8 cellular contexts compared by ENCODE assay signal in the genomic region with DNA sequence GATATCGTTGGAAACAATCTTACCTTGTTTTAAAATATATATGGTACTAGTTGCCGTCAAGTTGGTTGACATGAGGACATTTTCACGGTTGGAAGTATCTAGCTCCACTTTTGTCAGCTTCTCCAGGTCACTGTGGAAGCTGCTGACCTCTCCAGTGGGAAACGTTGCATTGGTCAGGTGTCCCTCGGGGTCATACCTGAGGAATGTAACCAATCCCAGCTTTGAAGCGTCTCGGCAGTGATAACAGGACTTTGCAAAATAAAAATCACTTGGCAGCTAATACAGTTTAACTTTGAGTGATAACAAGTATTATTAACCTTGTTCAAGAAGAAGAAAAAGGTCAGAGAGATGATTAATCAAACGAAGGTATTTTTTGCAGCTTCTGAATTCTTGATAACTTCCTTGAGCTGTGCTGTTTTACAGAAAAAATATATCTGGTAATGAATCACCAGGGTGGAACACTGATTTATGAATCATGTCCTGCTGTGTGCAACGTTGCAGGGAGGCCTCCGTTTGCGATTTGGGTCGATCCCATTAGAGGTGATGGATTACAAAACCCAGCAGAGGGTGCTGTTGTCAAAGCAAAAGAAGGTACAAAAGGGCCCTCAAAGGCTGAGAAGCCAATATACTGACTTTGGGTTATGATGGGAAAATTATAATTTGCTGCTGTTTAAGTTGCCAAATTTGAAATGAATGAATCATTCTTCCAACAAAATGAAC.
DNase-seq lines count a peak whose midpoint lies in the region; ATAC-seq and TF ChIP-seq lines count a peak whose summit lies in the region.

No MANE protein-coding gene starts in this region.

- DNase-seq in AG04450 (ENCODE audit: low read depth, low spot score) = no peak
- DNase-seq in NCI-H526 treated with DMSO at 0.1 percent for 48 hours (lab: John Stamatoyannopoulos, UW) = peak; percentile 20
- peak; percentile 67 for DNase-seq in activated CD8-positive, alpha-beta T cell treated with anti-CD3 and anti-CD28 coated beads, Interleukin-2, amount 10 ng/mL, durations not matched to agents 7 days and 5 days
- DNase-seq in endodermal cell = peak; percentile 69
- DNase-seq in naive B cell = peak; percentile 14

- no peaks in the 10 kb centered on the region for H3K9me3 Mint-ChIP-seq in activated CD8-positive, alpha-beta T cell treated with anti-CD3 and anti-CD28 coated beads, Interleukin-2, amount 10 ng/mL, durations not matched to agents 7 days and 5 days (ENCODE audit: insufficient read depth)
- peaks cover 4% of the 10 kb centered on the region for H3K9me3 Mint-ChIP-seq in endodermal cell
- H3K9me3 Mint-ChIP-seq in naive B cell = no peaks in the 10 kb centered on the region
- no peaks in the 10 kb centered on the region for H3K9me3 Mint-ChIP-seq in stimulated activated memory B cell treated with anti-CD40 and anti-IgM and Interleukin-4, amounts not matched to agents 10 μg/mL and 1 μg/mL and 100 μg/mL, for 72 hours

- H3K36me3 Mint-ChIP-seq in activated CD8-positive, alpha-beta T cell treated with anti-CD3 and anti-CD28 coated beads, Interleukin-2, amount 10 ng/mL, durations not matched to agents 7 days and 5 days (ENCODE audit: low read depth) = no peaks in the 10 kb centered on the region
- H3K36me3 Mint-ChIP-seq in endodermal cell (ENCODE audit: low read depth) (no peaks in the 10 kb centered on the region), naive B cell (no peaks in the 10 kb centered on the region)
- H3K36me3 Mint-ChIP-seq in stimulated activated memory B cell treated with anti-CD40 and anti-IgM and Interleukin-4, amounts not matched to agents 10 μg/mL and 1 μg/mL and 100 μg/mL, for 72 hours = no peaks in the 10 kb centered on the region

- 50 to 52% methylated on average over 2 to 12 of the region's 12 CpGs for WGBS in endodermal cell (ENCODE audit: insufficient coverage in 1 of 2, insufficient read length in 1 of 2), 2 experiments

- no peaks in the 10 kb centered on the region for H3K27me3 ChIP-seq in AG04450 (ENCODE audit: control insufficient read depth, insufficient read depth, low read length)
- no peaks in the 10 kb centered on the region for H3K27me3 ChIP-seq in endodermal cell (ENCODE audit: control insufficient read depth, insufficient read depth, low read length, poor library complexity, severe bottlenecking)

- no peaks in the 10 kb centered on the region for H3K27me3 Mint-ChIP-seq in activated CD8-positive, alpha-beta T cell treated with anti-CD3 and anti-CD28 coated beads, Interleukin-2, amount 10 ng/mL, durations not matched to agents 7 days and 5 days (ENCODE audit: low read depth)
- H3K27me3 Mint-ChIP-seq in endodermal cell (ENCODE audit: insufficient read depth) (no peaks in the 10 kb centered on the region), naive B cell (no peaks in the 10 kb centered on the region)
- peaks cover 8% of the 10 kb centered on the region for H3K27me3 Mint-ChIP-seq in stimulated activated memory B cell treated with anti-CD40 and anti-IgM and Interleukin-4, amounts not matched to agents 10 μg/mL and 1 μg/mL and 100 μg/mL, for 72 hours

- H3K4me3 ChIP-seq in AG04450 (ENCODE audit: low read depth, low read length) (no peak overlapping the region), endodermal cell (ENCODE audit: low read length) (no peak overlapping the region)

- TF ChIP-seq CTCF in AG04450 (IDR thresholded peaks at IDR 0.05; ENCODE audit: low read depth, low read length) (peak; percentile 51), endodermal cell (conservative IDR thresholded peaks at IDR 0.05) (peak; percentile 89)

- CTCF ChIA-PET in AG04450 (lab: Charles Lee) = no interaction called here
- CTCF ChIA-PET in activated CD8-positive, alpha-beta T cell treated with anti-CD3 and anti-CD28 coated beads, Interleukin-2, amount 10 ng/mL, durations not matched to agents 7 days and 5 days (lab: Charles Lee) = interaction anchor here (0.7 to 2.3 kb wide), 10 partner anchors 8 to 725 kb away, joined by 3 to 17 read pairs (median 4); no protein-coding TSS in a partner anchor

- no peak overlapping the region for H3K27ac Mint-ChIP-seq in activated CD8-positive, alpha-beta T cell treated with anti-CD3 and anti-CD28 coated beads, Interleukin-2, amount 10 ng/mL, durations not matched to agents 7 days and 5 days
- H3K27ac Mint-ChIP-seq in endodermal cell (no peak overlapping the region), naive B cell (no peak overlapping the region)
- H3K27ac Mint-ChIP-seq in stimulated activated memory B cell treated with anti-CD40 and anti-IgM and Interleukin-4, amounts not matched to agents 10 μg/mL and 1 μg/mL and 100 μg/mL, for 72 hours = no peak overlapping the region

- H3K4me1 ChIP-seq in endodermal cell (ENCODE audit: control insufficient read depth, insufficient read depth, low read length) = no peaks in the 10 kb centered on the region

- peak; percentile 74 for ATAC-seq in GM18508 (IDR thresholded peaks at IDR 0.05; ENCODE audit: insufficient read depth, unreplicated experiment)
- peak; percentile 93 for ATAC-seq in HG03159 (IDR thresholded peaks at IDR 0.05; ENCODE audit: unreplicated experiment)
- ATAC-seq in activated CD8-positive, alpha-beta T cell treated with anti-CD3 and anti-CD28 coated beads, Interleukin-2, amount 10 ng/mL, durations not matched to agents 7 days and 5 days = peak; percentile 67
- peak in 1 of 2 donors; percentile 39 for ATAC-seq in naive B cell (ENCODE audit: low read depth in 2 of 2)
- peak; percentile 51 for ATAC-seq in stimulated activated memory B cell treated with anti-CD40 and anti-IgM and Interleukin-4, amounts not matched to agents 10 μg/mL and 1 μg/mL and 100 μg/mL, for 72 hours

- POLR2A ChIA-PET in AG04450 (lab: Yijun Ruan, JAX) = no interaction called here
- POLR2A ChIA-PET in activated CD8-positive, alpha-beta T cell treated with anti-CD3 and anti-CD28 coated beads, Interleukin-2, amount 10 ng/mL, durations not matched to agents 7 days and 5 days (lab: Charles Lee) = no interaction called here

- H3K9me3 ChIP-seq in AG04450 (ENCODE audit: control insufficient read depth, insufficient read depth, low read length) (no peaks in the 10 kb centered on the region), endodermal cell (ENCODE audit: control insufficient read depth, low read length) (no peaks in the 10 kb centered on the region)

- no peak overlapping the region for H3K4me3 Mint-ChIP-seq in activated CD8-positive, alpha-beta T cell treated with anti-CD3 and anti-CD28 coated beads, Interleukin-2, amount 10 ng/mL, durations not matched to agents 7 days and 5 days
- H3K4me3 Mint-ChIP-seq in endodermal cell (no peak overlapping the region), naive B cell (no peak overlapping the region)
- no peak overlapping the region for H3K4me3 Mint-ChIP-seq in stimulated activated memory B cell treated with anti-CD40 and anti-IgM and Interleukin-4, amounts not matched to agents 10 μg/mL and 1 μg/mL and 100 μg/mL, for 72 hours

- H3K4me1 Mint-ChIP-seq in activated CD8-positive, alpha-beta T cell treated with anti-CD3 and anti-CD28 coated beads, Interleukin-2, amount 10 ng/mL, durations not matched to agents 7 days and 5 days (ENCODE audit: low read depth) = peaks cover 5% of the 10 kb centered on the region
- H3K4me1 Mint-ChIP-seq in endodermal cell (peaks cover 6% of the 10 kb centered on the region), naive B cell (peaks cover 0 to 1% (median 0%) of the 10 kb centered on the region in 3 donors)
- H3K4me1 Mint-ChIP-seq in stimulated activated memory B cell treated with anti-CD40 and anti-IgM and Interleukin-4, amounts not matched to agents 10 μg/mL and 1 μg/mL and 100 μg/mL, for 72 hours = no peaks in the 10 kb centered on the region

- H3K27ac ChIP-seq in AG04450 (ENCODE audit: low read depth, low read length) = no peak overlapping the region
- no peak overlapping the region for H3K27ac ChIP-seq in endodermal cell (ENCODE audit: low read depth, low read length)

- H3K9ac ChIP-seq in endodermal cell (ENCODE audit: extremely low read depth, low read length, poor library complexity, severe bottlenecking) = no peak overlapping the region

- H3K36me3 ChIP-seq in endodermal cell (ENCODE audit: control insufficient read depth, insufficient read depth, low read length) = no peaks in the 10 kb centered on the region
